ENCODE assay signal across 1 cellular context in the genomic region with DNA sequence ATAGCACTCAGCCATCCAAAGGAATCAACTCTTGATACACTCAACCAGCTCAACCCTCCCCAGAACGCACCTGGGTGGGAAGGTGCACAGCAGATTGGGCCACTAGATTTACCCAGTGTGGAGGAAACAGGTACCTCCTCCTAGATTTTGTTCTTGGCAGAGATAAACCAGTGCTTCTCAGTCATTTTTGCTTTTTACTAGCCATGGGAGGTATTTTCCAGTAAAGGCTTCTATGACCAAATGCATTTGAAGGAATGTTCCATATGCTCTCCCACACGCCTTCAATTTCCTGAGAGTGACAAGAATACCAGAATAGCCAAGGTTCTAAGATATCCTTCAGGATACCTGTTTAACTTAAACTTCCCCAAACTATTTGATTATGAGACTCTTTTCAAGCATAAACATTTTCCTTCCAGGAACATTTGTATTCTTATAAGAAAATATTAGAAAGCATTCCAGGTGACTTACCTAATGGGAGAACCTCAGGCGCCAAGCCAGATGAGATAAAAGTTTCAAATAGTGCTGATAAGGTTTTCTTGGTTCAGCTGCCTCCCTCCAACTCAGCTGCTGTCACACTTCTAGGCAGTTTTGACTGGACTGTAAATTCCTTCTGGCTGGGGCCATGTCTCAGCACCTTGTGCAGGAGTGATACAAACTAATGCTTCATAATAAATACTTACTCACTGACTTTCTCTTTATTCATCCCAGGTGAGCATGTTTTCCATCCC.
A peak's percentile ranks its signal among the peaks of the same experiment; 100 is the strongest.
TF ChIP-seq lines count a peak whose summit lies in the region.

No MANE protein-coding gene starts in this region.

TF ChIP-seq in K562, 482 proteins besides CTCF, POLR2A, EP300 and RAD21:
- TF ChIP-seq, protein P1, sequence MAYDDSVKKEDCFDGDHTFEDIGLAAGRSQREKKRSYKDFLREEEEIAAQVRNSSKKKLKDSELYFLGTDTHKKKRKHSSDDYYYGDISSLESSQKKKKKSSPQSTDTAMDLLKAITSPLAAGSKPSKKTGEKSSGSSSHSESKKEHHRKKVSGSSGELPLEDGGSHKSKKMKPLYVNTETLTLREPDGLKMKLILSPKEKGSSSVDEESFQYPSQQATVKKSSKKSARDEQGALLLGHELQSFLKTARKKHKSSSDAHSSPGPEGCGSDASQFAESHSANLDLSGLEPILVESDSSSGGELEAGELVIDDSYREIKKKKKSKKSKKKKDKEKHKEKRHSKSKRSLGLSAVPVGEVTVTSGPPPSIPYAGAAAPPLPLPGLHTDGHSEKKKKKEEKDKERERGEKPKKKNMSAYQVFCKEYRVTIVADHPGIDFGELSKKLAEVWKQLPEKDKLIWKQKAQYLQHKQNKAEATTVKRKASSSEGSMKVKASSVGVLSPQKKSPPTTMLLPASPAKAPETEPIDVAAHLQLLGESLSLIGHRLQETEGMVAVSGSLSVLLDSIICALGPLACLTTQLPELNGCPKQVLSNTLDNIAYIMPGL (CRISPR knock-in tag; IDR thresholded peaks at IDR 0.05): 0 out of 2 replicates have a peak, but pooled peaks have one; percentile 15
- TF ChIP-seq ZNF316 (IDR thresholded peaks at IDR 0.05) (peak; percentile 55; the same call in 1 of the 2 replicates), ATF1 (CRISPR knock-in tag; IDR thresholded peaks at IDR 0.05) (peak; percentile 20; the same call in 1 of the 2 replicates), ATF1 (tag; IDR thresholded peaks at IDR 0.05) (no peak), ZEB2 (IDR thresholded peaks at IDR 0.05) (peak; percentile 35; the same call in 1 of the 2 replicates), HDGF (IDR thresholded peaks at IDR 0.05) (no peak), PHB (CRISPR knock-in tag; IDR thresholded peaks at IDR 0.05) (0 out of 2 replicates have a peak, but pooled peaks have one; percentile 78), ZNF3 (CRISPR knock-in tag; IDR thresholded peaks at IDR 0.05) (0 out of 2 replicates have a peak, but pooled peaks have one; percentile 18), GABPB2 (CRISPR knock-in tag; conservative IDR thresholded peaks at IDR 0.05) (0 out of 2 replicates have a peak, but pooled peaks have one; percentile 37), GATAD2B (IDR thresholded peaks at IDR 0.05; ENCODE audit: borderline replicate concordance) (no peak), GTF2A2 (tag; IDR thresholded peaks at IDR 0.05) (0 out of 2 replicates have a peak, but pooled peaks have one; percentile 25), MAFG (tag; conservative IDR thresholded peaks at IDR 0.05) (peak; percentile 54), BRD9 (IDR thresholded peaks at IDR 0.05; ENCODE audit: low read depth, partially characterized antibody) (no peak), ZNF24 (IDR thresholded peaks at IDR 0.05) (0 out of 2 replicates have a peak, but pooled peaks have one; percentile 41)
- TF ChIP-seq, protein P2, sequence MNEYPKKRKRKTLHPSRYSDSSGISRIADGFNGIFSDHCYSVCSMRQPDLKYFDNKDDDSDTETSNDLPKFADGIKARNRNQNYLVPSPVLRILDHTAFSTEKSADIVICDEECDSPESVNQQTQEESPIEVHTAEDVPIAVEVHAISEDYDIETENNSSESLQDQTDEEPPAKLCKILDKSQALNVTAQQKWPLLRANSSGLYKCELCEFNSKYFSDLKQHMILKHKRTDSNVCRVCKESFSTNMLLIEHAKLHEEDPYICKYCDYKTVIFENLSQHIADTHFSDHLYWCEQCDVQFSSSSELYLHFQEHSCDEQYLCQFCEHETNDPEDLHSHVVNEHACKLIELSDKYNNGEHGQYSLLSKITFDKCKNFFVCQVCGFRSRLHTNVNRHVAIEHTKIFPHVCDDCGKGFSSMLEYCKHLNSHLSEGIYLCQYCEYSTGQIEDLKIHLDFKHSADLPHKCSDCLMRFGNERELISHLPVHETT (CRISPR knock-in tag; conservative IDR thresholded peaks at IDR 0.05 in 1 of 2, IDR thresholded peaks at IDR 0.05 in 1 of 2): no peak
- TF ChIP-seq, protein P3, sequence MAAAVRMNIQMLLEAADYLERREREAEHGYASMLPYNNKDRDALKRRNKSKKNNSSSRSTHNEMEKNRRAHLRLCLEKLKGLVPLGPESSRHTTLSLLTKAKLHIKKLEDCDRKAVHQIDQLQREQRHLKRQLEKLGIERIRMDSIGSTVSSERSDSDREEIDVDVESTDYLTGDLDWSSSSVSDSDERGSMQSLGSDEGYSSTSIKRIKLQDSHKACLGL (CRISPR knock-in tag; IDR thresholded peaks at IDR 0.05; ENCODE audit: borderline replicate concordance, poor library complexity, severe bottlenecking): peak; percentile 7
- TF ChIP-seq, protein P4, sequence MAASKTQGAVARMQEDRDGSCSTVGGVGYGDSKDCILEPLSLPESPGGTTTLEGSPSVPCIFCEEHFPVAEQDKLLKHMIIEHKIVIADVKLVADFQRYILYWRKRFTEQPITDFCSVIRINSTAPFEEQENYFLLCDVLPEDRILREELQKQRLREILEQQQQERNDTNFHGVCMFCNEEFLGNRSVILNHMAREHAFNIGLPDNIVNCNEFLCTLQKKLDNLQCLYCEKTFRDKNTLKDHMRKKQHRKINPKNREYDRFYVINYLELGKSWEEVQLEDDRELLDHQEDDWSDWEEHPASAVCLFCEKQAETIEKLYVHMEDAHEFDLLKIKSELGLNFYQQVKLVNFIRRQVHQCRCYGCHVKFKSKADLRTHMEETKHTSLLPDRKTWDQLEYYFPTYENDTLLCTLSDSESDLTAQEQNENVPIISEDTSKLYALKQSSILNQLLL (CRISPR knock-in tag; IDR thresholded peaks at IDR 0.05; ENCODE audit: borderline replicate concordance): no peak
